Comparison of ENCODE assay signal across 23 cellular contexts in genomic region chr6:164227952-164228522, GRCh38.
"Had no signal": no experiment of that assay in that cellular context is flagged by ENCODE, and none has a peak within 500 bp of the region (broad histone marks: within the 10 kb centered on the region; RNA-seq: fewer than 3 reads in every experiment).

No MANE protein-coding gene starts in this region.

- H3K36me3 ChIP-seq: breast epithelium, colonic mucosa, gastrocnemius medialis, spleen, tibial nerve had no signal

- H3K9me3 ChIP-seq: breast epithelium, colonic mucosa, gastrocnemius medialis, spleen, tibial nerve had no signal

- H3K4me3 ChIP-seq: breast epithelium, colonic mucosa, gastrocnemius medialis, spleen, tibial nerve had no signal

- ATAC-seq: activated CD4-positive, CD25-positive, alpha-beta regulatory T cell treated with anti-CD3 and anti-CD28 coated beads, Interleukin-2, amount 50 U/mL, for 24 hours; gastrocnemius medialis; left cardiac atrium; naive thymus-derived CD4-positive, alpha-beta T cell; right cardiac atrium had no signal

- DNase-seq: activated CD4-positive, alpha-beta memory T cell treated with anti-CD3 and anti-CD28 coated beads for 36 hours; activated CD4-positive, alpha-beta T cell treated with anti-CD3 and anti-CD28 coated beads for 48 hours; activated CD8-positive, alpha-beta memory T cell treated with anti-CD3 and anti-CD28 coated beads, Interleukin-2, amount 50 U/mL, for 4 hours; activated gamma-delta T cell; activated naive CD4-positive, alpha-beta T cell treated with anti-CD3 and anti-CD28 coated beads, Interleukin-2, amount 10 ng/mL, durations not matched to agents 7 days and 5 days; activated T-cell treated with anti-CD3 and anti-CD28 coated beads, Interleukin-2, amount 50 U/mL, for 24 hours; amniotic stem cell; colonic mucosa; effector CD8-positive, alpha-beta T cell; gastrocnemius medialis; glutamatergic neuron; islet precursor cell; left cardiac atrium; midbrain; naive thymus-derived CD4-positive, alpha-beta T cell; posterior cingulate gyrus; right cardiac atrium; spleen; stimulated activated CD4-positive, alpha-beta T cell treated with anti-CD3 and anti-CD28 coated beads, Interleukin-2, amount 100 ng/mL, for 48 hours; stimulated activated naive CD4-positive, alpha-beta T cell treated with Interleukin-2 at 50 U/mL for 16 hours had no signal

- H3K4me1 ChIP-seq: breast epithelium, colonic mucosa, gastrocnemius medialis, spleen, tibial nerve had no signal

- H3K27ac ChIP-seq: breast epithelium, colonic mucosa, gastrocnemius medialis, spleen, tibial nerve had no signal

- H3K27me3 ChIP-seq: breast epithelium, colonic mucosa, gastrocnemius medialis, spleen, tibial nerve had no signal
